Comparison of ENCODE assay signal across 23 cellular contexts in genomic region chr5:66826263-66826662, GRCh38.
"Had no signal": no experiment of that assay in that cellular context is flagged by ENCODE, and none has a peak within 500 bp of the region (broad histone marks: within the 10 kb centered on the region; RNA-seq: fewer than 3 reads in every experiment).

No MANE protein-coding gene starts in this region.

- H3K27me3 ChIP-seq: breast epithelium, esophagus squamous epithelium, sigmoid colon, tibial artery, upper lobe of right lung had no signal

- H3K9me3 ChIP-seq: breast epithelium, esophagus squamous epithelium, sigmoid colon, tibial artery, upper lobe of right lung had no signal

- H3K9me3 Mint-ChIP-seq: activated CD4-positive, alpha-beta memory T cell treated with anti-CD3 and anti-CD28 coated beads for 36 hours; activated naive CD4-positive, alpha-beta T cell treated with anti-CD3 and anti-CD28 coated beads, Interleukin-2, amount 50 U/mL, for 72 hours; natural killer cell treated with Interleukin-12 subunit alpha and Interleukin-12 subunit beta and Interleukin-15 and Interleukin-18, amount 100 ng/mL, for 72 hours; stimulated activated effector memory CD8-positive, alpha-beta T cell treated with anti-CD3 and anti-CD28 coated beads, Interleukin-12 subunit alpha, Interleukin-12 subunit beta, amount 100 ng/mL, for 72 hours; T-cell had no signal

- H3K36me3 ChIP-seq: breast epithelium, esophagus squamous epithelium, sigmoid colon, tibial artery, upper lobe of right lung had no signal

- ATAC-seq: activated naive CD4-positive, alpha-beta T cell treated with anti-CD3 and anti-CD28 coated beads, Interleukin-2, amount 50 U/mL, for 72 hours; natural killer cell treated with Interleukin-12 subunit alpha and Interleukin-12 subunit beta and Interleukin-15 and Interleukin-18, amount 100 ng/mL, for 72 hours; stimulated activated effector memory CD8-positive, alpha-beta T cell treated with anti-CD3 and anti-CD28 coated beads, Interleukin-12 subunit alpha, Interleukin-12 subunit beta, amount 100 ng/mL, for 72 hours; T-cell; upper lobe of right lung had no signal

- H3K4me1 ChIP-seq: breast epithelium had no signal

- H3K4me3 Mint-ChIP-seq: activated CD4-positive, alpha-beta memory T cell treated with anti-CD3 and anti-CD28 coated beads for 36 hours; natural killer cell treated with Interleukin-12 subunit alpha and Interleukin-12 subunit beta and Interleukin-15 and Interleukin-18, amount 100 ng/mL, for 72 hours; stimulated activated effector memory CD8-positive, alpha-beta T cell treated with anti-CD3 and anti-CD28 coated beads, Interleukin-12 subunit alpha, Interleukin-12 subunit beta, amount 100 ng/mL, for 72 hours; stimulated activated naive CD8-positive, alpha-beta T cell treated with anti-CD3 and anti-CD28 coated beads, Interleukin-15, Interleukin-2, amounts not matched to agents 100 ng/mL and 50 ng/mL, for 24 hours; T-cell had no signal

- H3K36me3 Mint-ChIP-seq: activated CD4-positive, alpha-beta memory T cell treated with anti-CD3 and anti-CD28 coated beads for 36 hours; activated naive CD4-positive, alpha-beta T cell treated with anti-CD3 and anti-CD28 coated beads, Interleukin-2, amount 50 U/mL, for 72 hours; natural killer cell treated with Interleukin-12 subunit alpha and Interleukin-12 subunit beta and Interleukin-15 and Interleukin-18, amount 100 ng/mL, for 72 hours; T-cell had no signal

- H3K27ac Mint-ChIP-seq: activated CD4-positive, alpha-beta memory T cell treated with anti-CD3 and anti-CD28 coated beads for 36 hours; activated naive CD4-positive, alpha-beta T cell treated with anti-CD3 and anti-CD28 coated beads, Interleukin-2, amount 50 U/mL, for 72 hours; activated T-helper 2 cell treated with anti-CD3 and anti-CD28 coated beads, Interferon-gamma antibody, Interleukin-2, Interleukin-4, amounts not matched to agents 10 μg/mL and 5 μg/mL and 100 μg/mL, durations not matched to agents 14 hours and 24 hours and 36 hours; stimulated activated effector memory CD8-positive, alpha-beta T cell treated with anti-CD3 and anti-CD28 coated beads, Interleukin-12 subunit alpha, Interleukin-12 subunit beta, amount 100 ng/mL, for 72 hours; stimulated activated naive CD8-positive, alpha-beta T cell treated with anti-CD3 and anti-CD28 coated beads, Interleukin-15, Interleukin-2, amounts not matched to agents 100 ng/mL and 50 ng/mL, for 24 hours; T-cell had no signal

- DNase-seq: activated CD4-positive, alpha-beta memory T cell treated with anti-CD3 and anti-CD28 coated beads for 36 hours; activated CD4-positive, alpha-beta T cell treated with anti-CD3 and anti-CD28 coated beads for 48 hours; activated CD8-positive, alpha-beta memory T cell treated with anti-CD3 and anti-CD28 coated beads, Interleukin-2, amount 50 U/mL, for 4 hours; activated T-cell treated with anti-CD3 and anti-CD28 coated beads, Interleukin-2, amount 50 U/mL, for 1 hour; dermis blood vessel endothelial cell; effector CD4-positive, alpha-beta T cell; esophagus squamous epithelium; foreskin melanocyte; islet precursor cell; sigmoid colon; small intestine; stimulated activated CD4-positive, alpha-beta T cell treated with anti-CD3 and anti-CD28 coated beads, Interleukin-4, amount 100 ng/mL, for 24 hours; T-cell; tibial artery; upper lobe of right lung had no signal

- H3K4me3 ChIP-seq: breast epithelium, esophagus squamous epithelium, hepatocyte, sigmoid colon, tibial artery, upper lobe of right lung had no signal

- H3K27ac ChIP-seq: breast epithelium, epithelial cell of prostate, esophagus squamous epithelium, hepatocyte, sigmoid colon, tibial artery, upper lobe of right lung had no signal
